9 cellular contexts compared by ENCODE assay signal in genomic region chr5:74579215-74579614, GRCh38.
DNase-seq lines count a peak whose midpoint lies in the region; ATAC-seq and FAIRE-seq lines count a peak whose summit lies in the region.
"Had no signal": no experiment of that assay in that cellular context is flagged by ENCODE, and none has a peak within 500 bp of the region (broad histone marks: within the 10 kb centered on the region; RNA-seq: fewer than 3 reads in every experiment).

No MANE protein-coding gene starts in this region.

- peak overlapping the region; percentile 42 for H3K4me3 Mint-ChIP-seq in activated T-cell treated with anti-CD3 and anti-CD28 coated beads, Interleukin-2, amount 50 U/mL, for 4 hours

- no peaks in the 10 kb centered on the region for H3K9me3 Mint-ChIP-seq in activated T-cell treated with anti-CD3 and anti-CD28 coated beads, Interleukin-2, amount 50 U/mL, for 4 hours

- no peak for FAIRE-seq in frontal cortex (lab: Jason Lieb, UNC)
- FAIRE-seq: A204.1 had no signal

- H3K36me3 Mint-ChIP-seq in activated T-cell treated with anti-CD3 and anti-CD28 coated beads, Interleukin-2, amount 50 U/mL, for 4 hours (ENCODE audit: insufficient read depth) = no peaks in the 10 kb centered on the region

- H3K4me1 Mint-ChIP-seq in activated T-cell treated with anti-CD3 and anti-CD28 coated beads, Interleukin-2, amount 50 U/mL, for 4 hours (ENCODE audit: low read depth) = peaks cover 46% of the 10 kb centered on the region

- peak; percentile 4 for DNase-seq in activated CD4-positive, CD25-positive, alpha-beta regulatory T cell treated with anti-CD3 and anti-CD28 coated beads, Interleukin-2, amount 50 U/mL, for 16 hours (ENCODE audit: low read depth, low spot score)
- DNase-seq in activated CD4-positive, CD25-positive, alpha-beta regulatory T cell (lab: John Stamatoyannopoulos, UW) = no peak
- peak; percentile 31 for DNase-seq in LoVo (ENCODE audit: low spot score)
- DNase-seq in activated T-cell treated with anti-CD3 and anti-CD28 coated beads, Interleukin-2, amount 50 U/mL, for 4 hours = peak; percentile 20
- peak; percentile 67 to 68 for DNase-seq in stimulated activated CD4-positive, alpha-beta T cell treated with anti-CD3 and anti-CD28 coated beads, Interleukin-2, amount 100 ng/mL, for 24 hours
- DNase-seq in mucosa of gallbladder (ENCODE audit: low spot score) = no peak
- no peak for DNase-seq in frontal cortex (ENCODE audit: low spot score in 2 of 2)
- DNase-seq in SK-N-DZ (ENCODE audit: low spot score) = no peak

- H3K27me3 Mint-ChIP-seq in activated T-cell treated with anti-CD3 and anti-CD28 coated beads, Interleukin-2, amount 50 U/mL, for 4 hours (ENCODE audit: low read depth) = no peaks in the 10 kb centered on the region

- peak; percentile 75 to 86 for ATAC-seq in activated T-cell treated with anti-CD3 and anti-CD28 coated beads, Interleukin-2, amount 50 U/mL, for 4 hours

Comparison
In these comparisons a context has a peak if more than half of its experiments do, and no peak if none do; other contexts are left out.
1. DNase-seq: peak in activated CD4-positive, CD25-positive, alpha-beta regulatory T cell treated with anti-CD3 and anti-CD28 coated beads, Interleukin-2, amount 50 U/mL, for 16 hours (single experiment), LoVo (single experiment), activated T-cell treated with anti-CD3 and anti-CD28 coated beads, Interleukin-2, amount 50 U/mL, for 4 hours (single experiment) and stimulated activated CD4-positive, alpha-beta T cell treated with anti-CD3 and anti-CD28 coated beads, Interleukin-2, amount 100 ng/mL, for 24 hours (2 of 2); none in activated CD4-positive, CD25-positive, alpha-beta regulatory T cell (0 of 4), mucosa of gallbladder (single experiment), frontal cortex (0 of 2) and SK-N-DZ (single experiment).